ENCODE assay signal across 19 cellular contexts in genomic region chr5:181197326-181197951, GRCh38.
"Had no signal": no experiment of that assay in that cellular context is flagged by ENCODE, and none has a peak within 500 bp of the region (broad histone marks: within the 10 kb centered on the region; RNA-seq: fewer than 3 reads in every experiment).

No MANE protein-coding gene starts in this region.

- H3K27me3 Mint-ChIP-seq: activated CD4-positive, alpha-beta T cell treated with anti-CD3 and anti-CD28 coated beads for 36 hours; activated naive CD8-positive, alpha-beta T cell treated with anti-CD3 and anti-CD28 coated beads for 36 hours; effector memory CD8-positive, alpha-beta T cell had no signal

- ATAC-seq: activated CD4-positive, alpha-beta T cell treated with anti-CD3 and anti-CD28 coated beads for 36 hours; effector memory CD8-positive, alpha-beta T cell; gastrocnemius medialis; left ventricle myocardium superior; pancreas had no signal

- H3K36me3 Mint-ChIP-seq: activated naive CD8-positive, alpha-beta T cell treated with anti-CD3 and anti-CD28 coated beads for 36 hours; brain had no signal

- H3K9me3 Mint-ChIP-seq: activated naive CD4-positive, alpha-beta T cell treated with anti-CD3 and anti-CD28 coated beads for 36 hours; activated naive CD8-positive, alpha-beta T cell treated with anti-CD3 and anti-CD28 coated beads for 36 hours; effector memory CD8-positive, alpha-beta T cell; nephron; T-helper 2 cell treated with Interferon-gamma antibody and Interleukin-4, amounts not matched to agents 5 μg/mL and 100 μg/mL, for 36 hours had no signal

- H3K27ac Mint-ChIP-seq: activated CD4-positive, alpha-beta T cell treated with anti-CD3 and anti-CD28 coated beads for 36 hours; activated naive CD4-positive, alpha-beta T cell treated with anti-CD3 and anti-CD28 coated beads for 36 hours; activated naive CD8-positive, alpha-beta T cell treated with anti-CD3 and anti-CD28 coated beads for 36 hours; brain; effector memory CD8-positive, alpha-beta T cell; nephron; T-helper 2 cell treated with Interferon-gamma antibody and Interleukin-4, amounts not matched to agents 5 μg/mL and 100 μg/mL, for 36 hours had no signal

- H3K4me3 Mint-ChIP-seq: activated CD4-positive, alpha-beta T cell treated with anti-CD3 and anti-CD28 coated beads for 36 hours; activated naive CD4-positive, alpha-beta T cell treated with anti-CD3 and anti-CD28 coated beads for 36 hours; activated naive CD8-positive, alpha-beta T cell treated with anti-CD3 and anti-CD28 coated beads for 36 hours; brain; effector memory CD8-positive, alpha-beta T cell; nephron; T-helper 2 cell treated with Interferon-gamma antibody and Interleukin-4, amounts not matched to agents 5 μg/mL and 100 μg/mL, for 36 hours had no signal

- DNase-seq: activated CD4-positive, alpha-beta T cell treated with anti-CD3 and anti-CD28 coated beads for 36 hours; activated CD4-positive, CD25-positive, alpha-beta regulatory T cell; activated effector memory CD4-positive, alpha-beta T cell treated with Interleukin-2 at 50 U/mL for 16 hours; activated naive CD4-positive, alpha-beta T cell treated with anti-CD3 and anti-CD28 coated beads for 36 hours; activated naive CD8-positive, alpha-beta T cell treated with anti-CD3 and anti-CD28 coated beads for 36 hours; cerebellar nuclear complex; effector memory CD8-positive, alpha-beta T cell; erythroblast; gastrocnemius medialis; glutamatergic neuron; left ventricle myocardium superior; stimulated activated CD4-positive, alpha-beta T cell treated with anti-CD3 and anti-CD28 coated beads, Interleukin-15, amount 100 ng/mL, for 24 hours; stimulated activated CD4-positive, alpha-beta T cell treated with anti-CD3 and anti-CD28 coated beads, Interleukin-2, amount 100 ng/mL, for 24 hours; stimulated activated naive CD4-positive, alpha-beta T cell treated with Interleukin-2 at 50 U/mL for 16 hours; trophoblast cell had no signal
